ENCODE assay signal across 8 cellular contexts in the genomic region with DNA sequence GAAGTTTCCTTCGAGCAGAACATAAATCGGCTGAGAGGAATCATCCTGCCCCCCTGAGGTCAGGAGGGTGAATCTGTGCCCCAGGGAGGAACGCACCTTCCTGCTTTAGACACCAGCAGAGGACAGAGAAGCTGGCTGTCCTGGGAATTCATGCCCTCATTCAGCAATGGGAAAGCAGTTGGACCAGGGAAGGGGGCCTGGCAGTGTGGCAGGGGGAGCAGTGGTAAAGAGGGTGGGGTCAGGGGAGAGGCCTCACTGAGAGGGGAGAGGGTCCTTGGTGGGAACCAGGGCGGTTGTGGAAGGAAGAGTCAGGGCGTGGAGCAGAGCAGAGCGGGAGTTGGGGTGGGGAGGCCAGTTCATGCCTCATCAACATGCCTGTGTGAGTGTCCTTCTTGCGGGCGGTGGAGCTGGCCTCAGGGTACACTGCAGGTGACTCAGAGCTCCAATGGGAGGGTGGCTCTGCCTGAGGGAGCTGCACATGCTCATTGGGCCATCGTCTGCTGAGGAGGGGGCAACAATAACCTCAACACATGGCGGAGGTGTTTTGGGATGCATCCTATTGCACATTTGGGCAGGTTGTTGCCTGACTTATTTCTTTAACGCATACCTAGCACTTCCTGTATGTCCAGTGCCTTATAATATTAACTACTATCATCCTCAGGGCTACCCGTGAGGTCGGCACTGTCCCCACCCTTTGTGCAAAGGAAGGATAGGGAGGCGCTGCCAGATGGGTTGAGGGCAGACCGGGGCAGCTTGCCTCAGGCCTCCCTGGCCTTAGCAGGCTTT. TPM values are rescaled to one million over a fixed set of nuclear protein-coding genes. Genes with fewer than 3 reads are reported as not detected.
DNase-seq lines count a peak whose midpoint lies in the region; ATAC-seq lines count a peak whose summit lies in the region.

No MANE protein-coding gene starts in this region.

- H3K4me1 ChIP-seq in GM23248 (ENCODE audit: insufficient read depth) (peaks cover 73% of the 10 kb centered on the region), right cardiac atrium (ENCODE audit: control insufficient read depth, insufficient read depth, low read length) (peaks cover 39% of the 10 kb centered on the region)

- peaks cover 61% of the 10 kb centered on the region for H3K36me3 Mint-ChIP-seq in activated T-helper 17 cell treated with anti-CD3 and anti-CD28 coated beads, Interleukin-2, amount 50 U/mL, for 72 hours (ENCODE audit: low read depth)
- H3K36me3 Mint-ChIP-seq in stimulated activated effector memory CD8-positive, alpha-beta T cell treated with anti-CD3 and anti-CD28 coated beads, Interleukin-12 subunit alpha, Interleukin-12 subunit beta, amount 100 ng/mL, for 72 hours: peaks cover 74% of the 10 kb centered on the region
- H3K36me3 Mint-ChIP-seq in activated T-cell treated with anti-CD3 and anti-CD28 coated beads, Interleukin-2, amount 50 U/mL, for 72 hours (ENCODE audit: insufficient read depth in 2 of 2): peaks cover 8 to 23% of the 10 kb centered on the region in 2 donors

- WGBS in GM23248 (ENCODE audit: low coverage in 1 of 2, low lambda C conversion rate in 2 of 2, missing lambda C conversion rate in 2 of 2), 2 experiments: 29 to 34% methylated on average over 14 to 15 of the region's 15 CpGs
- WGBS in right cardiac atrium: 70% methylated on average over 15 of the region's 15 CpGs

- DNase-seq in GM23248 (peak; percentile 96), right cardiac atrium (no peak), GM19238 (ENCODE audit: insufficient read length, low spot score) (no peak), amygdala (lab: John Stamatoyannopoulos, UW) (no peak)
- no peak for DNase-seq in stimulated activated effector memory CD8-positive, alpha-beta T cell treated with anti-CD3 and anti-CD28 coated beads, Interleukin-12 subunit alpha, Interleukin-12 subunit beta, amount 100 ng/mL, for 72 hours (ENCODE audit: low spot score in 2 of 2)
- DNase-seq in activated T-cell treated with anti-CD3 and anti-CD28 coated beads, Interleukin-2, amount 50 U/mL, for 72 hours: no peak

- H3K4me3 ChIP-seq in GM23248 (peak overlapping the region; percentile 26; the same call in 1 of the 2 replicates), right cardiac atrium (ENCODE audit: low read length) (no peak overlapping the region)

- no peak overlapping the region for H3K4me3 Mint-ChIP-seq in activated T-helper 17 cell treated with anti-CD3 and anti-CD28 coated beads, Interleukin-2, amount 50 U/mL, for 72 hours
- no peak overlapping the region for H3K4me3 Mint-ChIP-seq in stimulated activated effector memory CD8-positive, alpha-beta T cell treated with anti-CD3 and anti-CD28 coated beads, Interleukin-12 subunit alpha, Interleukin-12 subunit beta, amount 100 ng/mL, for 72 hours
- no peak overlapping the region for H3K4me3 Mint-ChIP-seq in activated T-cell treated with anti-CD3 and anti-CD28 coated beads, Interleukin-2, amount 50 U/mL, for 72 hours

- H3K27me3 Mint-ChIP-seq in activated T-helper 17 cell treated with anti-CD3 and anti-CD28 coated beads, Interleukin-2, amount 50 U/mL, for 72 hours: no peaks in the 10 kb centered on the region
- no peaks in the 10 kb centered on the region for H3K27me3 Mint-ChIP-seq in activated T-cell treated with anti-CD3 and anti-CD28 coated beads, Interleukin-2, amount 50 U/mL, for 72 hours (ENCODE audit: low read depth)

- ATAC-seq in activated T-helper 17 cell treated with anti-CD3 and anti-CD28 coated beads, Interleukin-2, amount 50 U/mL, for 72 hours (replicated peaks): no peak
- peak; percentile 15 to 17 for ATAC-seq in right cardiac atrium
- ATAC-seq in stimulated activated effector memory CD8-positive, alpha-beta T cell treated with anti-CD3 and anti-CD28 coated beads, Interleukin-12 subunit alpha, Interleukin-12 subunit beta, amount 100 ng/mL, for 72 hours: no peak
- ATAC-seq in HG02588 (IDR thresholded peaks at IDR 0.05; ENCODE audit: unreplicated experiment): no peak
- no peak for ATAC-seq in activated T-cell treated with anti-CD3 and anti-CD28 coated beads, Interleukin-2, amount 50 U/mL, for 72 hours (replicated peaks in 1 of 2)

- H3K9me3 Mint-ChIP-seq in activated T-helper 17 cell treated with anti-CD3 and anti-CD28 coated beads, Interleukin-2, amount 50 U/mL, for 72 hours: no peaks in the 10 kb centered on the region
- H3K9me3 Mint-ChIP-seq in stimulated activated effector memory CD8-positive, alpha-beta T cell treated with anti-CD3 and anti-CD28 coated beads, Interleukin-12 subunit alpha, Interleukin-12 subunit beta, amount 100 ng/mL, for 72 hours: no peaks in the 10 kb centered on the region
- H3K9me3 Mint-ChIP-seq in activated T-cell treated with anti-CD3 and anti-CD28 coated beads, Interleukin-2, amount 50 U/mL, for 72 hours: no peaks in the 10 kb centered on the region

- intact Hi-C loops in right cardiac atrium (cut with DNase I): no loop called here

- no peaks in the 10 kb centered on the region for H3K27me3 ChIP-seq in GM23248 (replicated peaks; ENCODE audit: insufficient read depth)
- no peaks in the 10 kb centered on the region for H3K27me3 ChIP-seq in right cardiac atrium (ENCODE audit: control insufficient read depth, insufficient read depth)

- H2AFZ ChIP-seq in GM23248: no peak overlapping the region

- H3K36me3 ChIP-seq in GM23248 (ENCODE audit: low read depth): no peaks in the 10 kb centered on the region

- H3F3A ChIP-seq in GM23248 (ENCODE audit: insufficient read depth): peaks cover 79% of the 10 kb centered on the region

- peak overlapping the region; percentile 36 for H3K27ac Mint-ChIP-seq in activated T-helper 17 cell treated with anti-CD3 and anti-CD28 coated beads, Interleukin-2, amount 50 U/mL, for 72 hours
- H3K27ac Mint-ChIP-seq in stimulated activated effector memory CD8-positive, alpha-beta T cell treated with anti-CD3 and anti-CD28 coated beads, Interleukin-12 subunit alpha, Interleukin-12 subunit beta, amount 100 ng/mL, for 72 hours: peak overlapping the region; percentile 88
- no peak overlapping the region for H3K27ac Mint-ChIP-seq in activated T-cell treated with anti-CD3 and anti-CD28 coated beads, Interleukin-2, amount 50 U/mL, for 72 hours

- peak overlapping the region; percentile 93 for H3K9ac ChIP-seq in GM23248

- H3K9me3 ChIP-seq in GM23248 (ENCODE audit: low read depth): no peaks in the 10 kb centered on the region
- H3K9me3 ChIP-seq in right cardiac atrium (ENCODE audit: control insufficient read depth, low read length): no peaks in the 10 kb centered on the region

- H3K4me1 Mint-ChIP-seq in activated T-helper 17 cell treated with anti-CD3 and anti-CD28 coated beads, Interleukin-2, amount 50 U/mL, for 72 hours: peaks cover 48% of the 10 kb centered on the region
- peaks cover 85% of the 10 kb centered on the region for H3K4me1 Mint-ChIP-seq in stimulated activated effector memory CD8-positive, alpha-beta T cell treated with anti-CD3 and anti-CD28 coated beads, Interleukin-12 subunit alpha, Interleukin-12 subunit beta, amount 100 ng/mL, for 72 hours
- H3K4me1 Mint-ChIP-seq in activated T-cell treated with anti-CD3 and anti-CD28 coated beads, Interleukin-2, amount 50 U/mL, for 72 hours (ENCODE audit: low read depth): peaks cover 72% of the 10 kb centered on the region

- peaks cover 79% of the 10 kb centered on the region for H3K79me2 ChIP-seq in GM23248 (ENCODE audit: insufficient read depth)

- no peaks in the 10 kb centered on the region for H3K9me2 ChIP-seq in GM23248 (ENCODE audit: insufficient read depth)

- peak overlapping the region; percentile 66 for H3K4me2 ChIP-seq in GM23248 (ENCODE audit: unreplicated experiment)

- in situ Hi-C loops in GM23248 (cut with MboI): no loop called here

- H3K27ac ChIP-seq in GM23248 (peak overlapping the region; percentile 100), right cardiac atrium (ENCODE audit: low read length) (peak overlapping the region; percentile 55)

- no peaks in the 10 kb centered on the region for H4K20me1 ChIP-seq in GM23248 (ENCODE audit: insufficient read depth)

RNA-seq across cellular contexts. Expression of gene MED15, which starts 23.2 kb away (rescaled TPM):
- total RNA-seq in GM23248 (2014; rRNA removed; shearing (Covaris generic)): 40.0 and 40.2 TPM in 2 replicates
- polyA plus RNA-seq in GM23248 (2016; fragmentation: Nextera tagmentation; extraction: Ambion mirVana): 69.4 and 69.7 TPM in 2 replicates
- 100 to 1,000 TPM; 115 to 118 TPM for total RNA-seq in activated T-helper 17 cell treated with anti-CD3 and anti-CD28 coated beads, Interleukin-2, amount 50 U/mL, for 72 hours
- 10 to 100 TPM; 47.3 to 53.4 (median 50.1) TPM for total RNA-seq in right cardiac atrium
- polyA plus RNA-seq in right cardiac atrium: 30.9 TPM
- 100 to 1,000 TPM; 106 to 113 TPM for total RNA-seq in activated T-cell treated with anti-CD3 and anti-CD28 coated beads, Interleukin-2, amount 50 U/mL, for 72 hours

RNA-seq across cellular contexts. Expression of gene KLHL22, which starts 35.0 kb away (rescaled TPM):
- 37.7 and 41.3 TPM in 2 replicates for total RNA-seq in GM23248 (2014; rRNA removed; shearing (Covaris generic))
- polyA plus RNA-seq in GM23248 (2016; fragmentation: Nextera tagmentation; extraction: Ambion mirVana): 19.0 and 20.0 TPM in 2 replicates
- total RNA-seq in activated T-helper 17 cell treated with anti-CD3 and anti-CD28 coated beads, Interleukin-2, amount 50 U/mL, for 72 hours: 10 to 100 TPM; 19.3 to 22.4 TPM
- 10 to 100 TPM; 17.9 to 25.8 (median 20.6) TPM for total RNA-seq in right cardiac atrium
- 19.1 TPM for polyA plus RNA-seq in right cardiac atrium
- total RNA-seq in activated T-cell treated with anti-CD3 and anti-CD28 coated beads, Interleukin-2, amount 50 U/mL, for 72 hours: 10 to 100 TPM; 21.4 to 26.5 TPM

Comparison
In these comparisons a context has a peak if more than half of its experiments do, and no peak if none do; other contexts are left out.
1. ATAC-seq: peak in right cardiac atrium (2 of 2); none in activated T-helper 17 cell treated with anti-CD3 and anti-CD28 coated beads, Interleukin-2, amount 50 U/mL, for 72 hours (single experiment), stimulated activated effector memory CD8-positive, alpha-beta T cell treated with anti-CD3 and anti-CD28 coated beads, Interleukin-12 subunit alpha, Interleukin-12 subunit beta, amount 100 ng/mL, for 72 hours (single experiment), HG02588 (single experiment) and activated T-cell treated with anti-CD3 and anti-CD28 coated beads, Interleukin-2, amount 50 U/mL, for 72 hours (0 of 2).